Comparison of ENCODE assay signal across 8 cellular contexts in the genomic region with DNA sequence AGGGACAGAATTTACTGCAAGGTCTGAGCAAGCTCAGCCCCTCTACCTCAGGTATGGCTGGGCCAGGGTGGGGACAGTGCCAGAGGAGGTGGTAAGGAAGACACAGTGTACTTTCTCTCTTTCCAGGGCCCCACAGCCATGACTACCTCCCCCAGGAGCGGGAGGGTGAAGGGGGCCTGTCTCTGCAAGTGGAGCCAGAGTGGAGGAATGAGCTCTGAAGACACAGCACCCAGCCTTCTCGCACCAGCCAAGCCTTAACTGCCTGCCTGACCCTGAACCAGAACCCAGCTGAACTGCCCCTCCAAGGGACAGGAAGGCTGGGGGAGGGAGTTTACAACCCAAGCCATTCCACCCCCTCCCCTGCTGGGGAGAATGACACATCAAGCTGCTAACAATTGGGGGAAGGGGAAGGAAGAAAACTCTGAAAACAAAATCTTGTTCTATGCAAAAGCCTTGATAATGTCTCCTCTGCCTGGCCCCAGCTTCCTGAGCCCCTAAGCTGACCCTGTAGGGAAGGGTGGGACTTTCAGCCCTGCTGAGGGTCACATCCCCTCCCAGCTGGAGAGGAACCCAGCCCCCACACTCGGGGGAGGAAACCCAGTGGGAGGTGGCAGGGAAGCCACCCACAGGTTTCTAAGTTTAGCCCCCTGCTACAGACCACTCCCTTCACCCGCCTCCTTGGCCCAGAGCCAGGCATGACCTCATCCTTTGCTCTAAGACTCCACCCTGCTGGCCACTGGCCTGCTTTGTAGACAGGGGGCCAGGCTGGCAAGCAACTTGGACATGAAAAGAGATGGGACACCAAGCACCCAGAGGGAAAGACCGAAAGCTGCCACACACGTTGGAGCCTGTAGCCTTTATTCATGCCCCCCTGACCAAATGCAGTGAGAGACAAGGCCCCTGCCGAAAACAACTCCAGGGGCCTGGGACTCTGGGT. TPM values are rescaled to one million over a fixed set of nuclear protein-coding genes. Genes with fewer than 3 reads are reported as not detected.
DNase-seq lines count a peak whose midpoint lies in the region; ATAC-seq and TF ChIP-seq lines count a peak whose summit lies in the region.

No MANE protein-coding gene starts in this region.

- DNase-seq in A172 (ENCODE audit: low spot score): peak; percentile 97
- peak; percentile 97 for DNase-seq in HK-2 (ENCODE audit: unreplicated experiment)
- peak; percentile 74 for DNase-seq in NOMO-1 treated with dmso at 0.1 percent for 144 hours (lab: John Stamatoyannopoulos, UW; ENCODE audit: unreplicated experiment)
- peak; percentile 57 for DNase-seq in activated T-cell treated with anti-CD3 and anti-CD28 coated beads for 1 hour (ENCODE audit: low read depth)
- DNase-seq in epithelial cell of proximal tubule (ENCODE audit: low read depth): peak; percentile 75
- DNase-seq in mucosa of descending colon: peak; percentile 95 to 98 (median 96)
- peak; percentile 61 to 71 for DNase-seq in stimulated activated CD8-positive, alpha-beta memory T cell treated with anti-CD3 and anti-CD28 coated beads, Interleukin-7, amount 100 ng/mL, for 4 hours (ENCODE audit: low read depth in 2 of 2)

- TF ChIP-seq CTCF in epithelial cell of proximal tubule (conservative IDR thresholded peaks at IDR 0.05; ENCODE audit: low read depth, low read length): no peak
- TF ChIP-seq CTCF in mucosa of descending colon (IDR thresholded peaks at IDR 0.05): no peak

- no peaks in the 10 kb centered on the region for H3K36me3 ChIP-seq in mucosa of descending colon (ENCODE audit: low read depth)

- ATAC-seq in GM18519 (IDR thresholded peaks at IDR 0.05; ENCODE audit: low FRiP score, unreplicated experiment): peak; percentile 32
- peak; percentile 52 for ATAC-seq in mucosa of descending colon

- H3K4me3 ChIP-seq in epithelial cell of proximal tubule (ENCODE audit: low read depth, low read length) (peak overlapping the region; percentile 13), mucosa of descending colon (no peak overlapping the region)

- H3K9me3 ChIP-seq in mucosa of descending colon: no peaks in the 10 kb centered on the region

- peaks cover 58% of the 10 kb centered on the region for H3K4me1 ChIP-seq in mucosa of descending colon (ENCODE audit: low read depth)

- intact Hi-C loops in mucosa of descending colon (cut with DNase I, micrococcal nuclease): no loop called here

RNA-seq across cellular contexts. Expression of a gene that starts 6.4 kb away (rescaled TPM):
- 454 and 553 TPM in 2 replicates for total RNA-seq in A172 (2014; rRNA removed; shearing (Covaris generic))
- total RNA-seq in epithelial cell of proximal tubule (766 and 1,011 TPM in 2 replicates), mucosa of descending colon (100 to 1,000 TPM; 306 to 617 (median 485) TPM)

RNA-seq across cellular contexts. Expression of a gene that starts 14.6 kb away (rescaled TPM):
- 0.36 and 0.53 TPM in 2 replicates for total RNA-seq in A172 (2014; rRNA removed; shearing (Covaris generic))
- total RNA-seq in epithelial cell of proximal tubule (3.2 and 7.7 TPM in 2 replicates), mucosa of descending colon (1 to 10 TPM in 2 of 3 donors, under 1 TPM in 1; 0.92 to 1.7 (median 1.1) TPM)

RNA-seq across cellular contexts. Expression of a gene that starts 26.1 kb away (rescaled TPM):
- total RNA-seq in A172 (2014; rRNA removed; shearing (Covaris generic)): 42.4 and 47.3 TPM in 2 replicates
- total RNA-seq in epithelial cell of proximal tubule: 35.7 and 46.4 TPM in 2 replicates
- total RNA-seq in mucosa of descending colon: 10 to 100 TPM; 66.4 to 85.2 (median 77.6) TPM
